ENCODE assay signal across 11 cellular contexts in the genomic region with DNA sequence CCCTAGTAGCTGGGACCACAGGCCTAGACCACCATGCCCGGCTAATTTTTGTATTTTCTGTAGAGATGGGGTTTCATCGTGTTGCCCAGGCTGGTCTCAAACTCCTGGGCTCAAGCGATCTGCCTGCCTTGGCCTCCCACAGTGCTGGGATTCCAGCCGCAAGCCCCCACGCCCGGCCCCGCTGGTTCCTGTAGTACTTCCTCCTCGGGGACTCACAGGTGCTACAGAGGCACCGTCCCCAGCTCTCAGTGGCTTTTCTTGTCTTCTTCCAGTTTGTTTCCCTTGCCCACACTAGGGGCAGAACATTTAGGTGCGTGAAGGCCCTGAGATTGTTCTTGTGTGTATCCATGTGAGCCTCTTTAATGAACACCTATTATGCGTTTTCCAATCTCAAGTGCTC. TPM values are rescaled to one million over a fixed set of nuclear protein-coding genes. Genes with fewer than 3 reads are reported as not detected.
DNase-seq lines count a peak whose midpoint lies in the region; ATAC-seq and TF ChIP-seq lines count a peak whose summit lies in the region.
"Had no signal": no experiment of that assay in that cellular context is flagged by ENCODE, and none has a peak within 500 bp of the region (broad histone marks: within the 10 kb centered on the region; RNA-seq: fewer than 3 reads in every experiment).

No MANE protein-coding gene starts in this region.

- H3K36me3 Mint-ChIP-seq in activated CD4-positive, alpha-beta memory T cell treated with anti-CD3 and anti-CD28 coated beads for 36 hours, result peaks cover 8% of the 10 kb centered on the region

- H3K4me3 Mint-ChIP-seq in activated CD4-positive, alpha-beta memory T cell treated with anti-CD3 and anti-CD28 coated beads for 36 hours, result peak overlapping the region; percentile 56

- CTCF ChIA-PET in activated CD4-positive, alpha-beta memory T cell treated with anti-CD3 and anti-CD28 coated beads for 36 hours (lab: Charles Lee), result interaction anchor here (0.6 to 4.1 kb wide), 7 partner anchors 13 to 614 kb away, joined by 3 to 27 read pairs (median 4); no protein-coding TSS in a partner anchor

- peak overlapping the region; percentile 31; the same call in 1 of the 2 replicates for H3K27ac ChIP-seq in BLaER1
- peak overlapping the region; percentile 73 for H3K27ac ChIP-seq in lower lobe of right lung

- ATAC-seq in lower lobe of right lung (no peak), HG03025 (IDR thresholded peaks at IDR 0.05; ENCODE audit: low FRiP score, unreplicated experiment) (no peak)
- ATAC-seq: left cardiac atrium had no signal

- peaks cover 19% of the 10 kb centered on the region for H4K20me1 ChIP-seq in BLaER1

- intact Hi-C loops in activated CD4-positive, alpha-beta memory T cell treated with anti-CD3 and anti-CD28 coated beads for 36 hours (cut with micrococcal nuclease), result loop anchor here (5.0 to 10.0 kb wide), 2 partner anchors 686 to 1034 kb away; partner anchors contain the start of genes RAB22A and STX16
- intact Hi-C loops in lower lobe of right lung (cut with DNase I), result no loop called here

- TF ChIP-seq CTCF in GM12872 (IDR thresholded peaks at IDR 0.05; ENCODE audit: insufficient read depth, low read depth, low read length) (peak; percentile 1; the same call in 1 of the 3 replicates), lower lobe of right lung (IDR thresholded peaks at IDR 0.05) (no peak)

- POLR2A ChIA-PET in activated CD4-positive, alpha-beta memory T cell treated with anti-CD3 and anti-CD28 coated beads for 36 hours (lab: Charles Lee), result interaction anchor here (0.9 to 2.3 kb wide), 2 partner anchors 9 to 229 kb away, joined by 3 to 15 read pairs; no protein-coding TSS in a partner anchor

- H3K36me3 ChIP-seq in BLaER1 (no peaks in the 10 kb centered on the region), lower lobe of right lung (no peaks in the 10 kb centered on the region)

- H3K27me3 Mint-ChIP-seq in activated CD4-positive, alpha-beta memory T cell treated with anti-CD3 and anti-CD28 coated beads for 36 hours, result peaks cover 7% of the 10 kb centered on the region

- DNase-seq in activated CD4-positive, alpha-beta memory T cell treated with anti-CD3 and anti-CD28 coated beads for 36 hours, result peak; percentile 40
- DNase-seq in lower lobe of right lung (no peak), T-helper 9 cell (no peak), NCI-H774 (lab: John Stamatoyannopoulos, UW) (no peak), NK-92 (lab: John Stamatoyannopoulos, UW; ENCODE audit: unreplicated experiment) (no peak)
- DNase-seq: glutamatergic neuron, left cardiac atrium, NCI-H524 treated with DMSO at 0.1 percent for 48 hours had no signal

- H3K4me1 Mint-ChIP-seq in activated CD4-positive, alpha-beta memory T cell treated with anti-CD3 and anti-CD28 coated beads for 36 hours (ENCODE audit: low read depth), result peaks cover 66% of the 10 kb centered on the region

- H3K9me3 ChIP-seq in BLaER1 (peaks cover 12% of the 10 kb centered on the region; the same call in 1 of the 2 replicates), lower lobe of right lung (no peaks in the 10 kb centered on the region)

- peaks cover 13% of the 10 kb centered on the region for H3K9me3 Mint-ChIP-seq in activated CD4-positive, alpha-beta memory T cell treated with anti-CD3 and anti-CD28 coated beads for 36 hours

- H3K4me2 ChIP-seq in BLaER1, result peak overlapping the region; percentile 95

- peaks cover 73% of the 10 kb centered on the region for H3K4me1 ChIP-seq in BLaER1
- peaks cover 20% of the 10 kb centered on the region for H3K4me1 ChIP-seq in lower lobe of right lung

- H3K9ac ChIP-seq in BLaER1, result 0 out of 2 replicates have a peak overlapping the region, but pooled peaks have one; percentile 12

- H3K27me3 ChIP-seq in BLaER1 (no peaks in the 10 kb centered on the region), lower lobe of right lung (ENCODE audit: low read depth) (no peaks in the 10 kb centered on the region)

- peak overlapping the region; percentile 49; the same call in 1 of the 2 replicates for H3K4me3 ChIP-seq in BLaER1
- H3K4me3 ChIP-seq in lower lobe of right lung, result no peak overlapping the region

- H3K27ac Mint-ChIP-seq in activated CD4-positive, alpha-beta memory T cell treated with anti-CD3 and anti-CD28 coated beads for 36 hours, result peak overlapping the region; percentile 87

RNA-seq across cellular contexts. Expression of gene ZBP1, which starts 0.8 kb away (rescaled TPM):
- total RNA-seq in activated CD4-positive, alpha-beta memory T cell treated with anti-CD3 and anti-CD28 coated beads for 36 hours, result 1 to 10 TPM in 1 of 2 experiments, under 1 TPM in 1; 0.73 to 1.1 TPM
- 5.8 TPM for total RNA-seq in lower lobe of right lung
